22 cellular contexts compared by ENCODE assay signal in genomic region chr22:29632672-29633071, GRCh38.
"Had no signal": no experiment of that assay in that cellular context is flagged by ENCODE, and none has a peak within 500 bp of the region (broad histone marks: within the 10 kb centered on the region; RNA-seq: fewer than 3 reads in every experiment).

No MANE protein-coding gene starts in this region.

- DNase-seq: activated B cell treated with CpG ODN at 0.5 μM for 24 hours; activated CD4-positive, alpha-beta T cell treated with anti-CD3 and anti-CD28 coated beads, Interleukin-2, amount 50 U/mL, for 1 hour; activated naive CD4-positive, alpha-beta T cell treated with anti-CD3 and anti-CD28 coated beads, Interleukin-2, amount 10 ng/mL, durations not matched to agents 7 days and 5 days; adrenal gland; caudate nucleus; kidney; left lung; naive thymus-derived CD8-positive, alpha-beta T cell; posterior cingulate gyrus; retina; stimulated activated CD4-positive, alpha-beta T cell treated with anti-CD3 and anti-CD28 coated beads, Interleukin-4, amount 100 ng/mL, for 24 hours; stimulated activated naive CD4-positive, alpha-beta T cell treated with Interleukin-2 at 50 U/mL for 16 hours; substantia nigra; T-helper 2 cell; transverse colon had no signal

- H3K4me2 ChIP-seq: hepatocyte had no signal

- H3K27ac Mint-ChIP-seq: activated B cell treated with CpG ODN at 0.5 μM for 24 hours; activated naive CD4-positive, alpha-beta T cell treated with anti-CD3 and anti-CD28 coated beads, Interleukin-2, amount 10 ng/mL, durations not matched to agents 7 days and 5 days; activated T-helper 2 cell treated with anti-CD3 and anti-CD28 coated beads, Interferon-gamma antibody, Interleukin-2, Interleukin-4, amounts not matched to agents 10 μg/mL and 5 μg/mL and 100 μg/mL, durations not matched to agents 14 hours and 24 hours and 36 hours; memory B cell had no signal

- FAIRE-seq: colon, kidney, TTC549 had no signal

- H3K9me3 ChIP-seq: adrenal gland, left lung, neutrophil, transverse colon had no signal

- H3K27me3 Mint-ChIP-seq: activated B cell treated with CpG ODN at 0.5 μM for 24 hours; activated naive CD4-positive, alpha-beta T cell treated with anti-CD3 and anti-CD28 coated beads, Interleukin-2, amount 10 ng/mL, durations not matched to agents 7 days and 5 days; memory B cell; naive thymus-derived CD8-positive, alpha-beta T cell had no signal

- H3K36me3 ChIP-seq: adrenal gland, transverse colon had no signal

- H3K4me3 ChIP-seq: adrenal gland, hepatocyte, left lung, transverse colon had no signal

- H3K9me3 Mint-ChIP-seq: activated B cell treated with CpG ODN at 0.5 μM for 24 hours; activated naive CD4-positive, alpha-beta T cell treated with anti-CD3 and anti-CD28 coated beads, Interleukin-2, amount 10 ng/mL, durations not matched to agents 7 days and 5 days; activated T-helper 2 cell treated with anti-CD3 and anti-CD28 coated beads, Interferon-gamma antibody, Interleukin-2, Interleukin-4, amounts not matched to agents 10 μg/mL and 5 μg/mL and 100 μg/mL, durations not matched to agents 14 hours and 24 hours and 36 hours; memory B cell; naive thymus-derived CD8-positive, alpha-beta T cell had no signal

- H3K27ac ChIP-seq: adrenal gland, hepatocyte, left lung, neutrophil, transverse colon had no signal

- H3K4me3 Mint-ChIP-seq: activated B cell treated with CpG ODN at 0.5 μM for 24 hours; activated naive CD4-positive, alpha-beta T cell treated with anti-CD3 and anti-CD28 coated beads, Interleukin-2, amount 10 ng/mL, durations not matched to agents 7 days and 5 days; memory B cell had no signal

- H3K27me3 ChIP-seq: adrenal gland, hepatocyte, left lung, neutrophil, transverse colon had no signal

- H2AFZ ChIP-seq: hepatocyte had no signal

- ATAC-seq: esophagus mucosa; left lung; naive thymus-derived CD8-positive, alpha-beta T cell had no signal
